In the genomic region with DNA sequence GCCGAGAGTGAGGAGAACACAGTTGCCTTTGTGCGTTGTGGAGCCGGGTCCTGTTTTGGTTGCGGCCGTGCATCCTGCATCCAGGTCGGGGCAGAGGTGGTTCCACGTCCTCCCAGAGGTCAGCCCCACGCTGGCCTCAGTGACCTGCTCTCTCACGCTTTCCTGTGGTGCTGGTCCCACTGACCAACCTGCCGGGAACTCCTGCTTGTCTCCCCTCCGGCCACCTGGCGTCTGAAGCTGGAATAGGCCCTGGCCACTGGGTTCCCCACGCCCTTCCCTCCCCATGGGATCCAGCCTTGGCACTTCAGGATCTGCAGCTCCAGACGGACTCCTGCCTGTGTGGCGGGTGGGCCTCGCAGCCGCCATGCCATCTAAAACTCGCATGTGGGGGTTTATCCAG, we compare ENCODE assay signal across 29 cellular contexts.
"Had no signal": no experiment of that assay in that cellular context is flagged by ENCODE, and none has a peak within 500 bp of the region (broad histone marks: within the 10 kb centered on the region; RNA-seq: fewer than 3 reads in every experiment).

No MANE protein-coding gene starts in this region.

- H3K4me1 Mint-ChIP-seq: activated naive CD8-positive, alpha-beta T cell treated with anti-CD3 and anti-CD28 coated beads for 36 hours; brain; stimulated activated effector memory CD8-positive, alpha-beta T cell treated with anti-CD3 and anti-CD28 coated beads, Interleukin-12 subunit alpha, Interleukin-12 subunit beta, amount 100 ng/mL, for 72 hours had no signal

- DNase-seq: activated CD4-positive, alpha-beta T cell treated with anti-CD3 and anti-CD28 coated beads for 1 hour; activated CD4-positive, alpha-beta T cell treated with anti-CD3 and anti-CD28 coated beads, Interleukin-2, amount 50 U/mL, for 4 hours; activated CD8-positive, alpha-beta memory T cell treated with anti-CD3 and anti-CD28 coated beads, Interleukin-2, amount 50 U/mL, for 4 hours; activated effector memory CD4-positive, alpha-beta T cell treated with anti-CD3 and anti-CD28 coated beads, Interleukin-2, amount 50 U/mL, for 16 hours; activated naive CD4-positive, alpha-beta T cell treated with anti-CD3 and anti-CD28 coated beads for 36 hours; activated naive CD8-positive, alpha-beta T cell treated with anti-CD3 and anti-CD28 coated beads for 36 hours; activated T-cell treated with anti-CD3 and anti-CD28 coated beads, Interleukin-2, amount 50 U/mL, for 1 hour; cerebellar nuclear complex; foreskin keratinocyte; sigmoid colon; small intestine; stimulated activated CD4-positive, alpha-beta T cell treated with anti-CD3 and anti-CD28 coated beads, Interleukin-4, amount 100 ng/mL, for 24 hours; T-helper 9 cell; trophoblast cell; uterus had no signal

- H3K27me3 Mint-ChIP-seq: activated naive CD8-positive, alpha-beta T cell treated with anti-CD3 and anti-CD28 coated beads for 36 hours; brain; dendritic cell treated with granulocyte-macrophage colony-stimulating factor and Interleukin-4, amounts not matched to agents 40 ng/mL and 50 ng/mL, for 4 days; natural killer cell treated with Interleukin-12 subunit alpha and Interleukin-12 subunit beta and Interleukin-15 and Interleukin-18, amount 100 ng/mL, for 72 hours; stimulated activated naive CD8-positive, alpha-beta T cell treated with anti-CD3 and anti-CD28 coated beads, Interleukin-15, Interleukin-2, amounts not matched to agents 100 ng/mL and 50 ng/mL, for 24 hours had no signal

- H3K9me3 Mint-ChIP-seq: activated naive CD4-positive, alpha-beta T cell treated with anti-CD3 and anti-CD28 coated beads for 36 hours; activated naive CD8-positive, alpha-beta T cell treated with anti-CD3 and anti-CD28 coated beads for 36 hours; activated T-helper 1 cell treated with anti-CD3 and anti-CD28 coated beads, Interleukin-12 subunit alpha, Interleukin-12 subunit beta, Interleukin-2, Interleukin-4 antibody, amounts not matched to agents 30 ng/mL and 10 ng/mL and 1 ng/mL, durations not matched to agents 14 hours and 24 hours and 36 hours; brain; dendritic cell treated with granulocyte-macrophage colony-stimulating factor and Interleukin-4, amounts not matched to agents 40 ng/mL and 50 ng/mL, for 4 days; natural killer cell treated with Interleukin-12 subunit alpha and Interleukin-12 subunit beta and Interleukin-15 and Interleukin-18, amount 100 ng/mL, for 72 hours; stimulated activated effector memory CD8-positive, alpha-beta T cell treated with anti-CD3 and anti-CD28 coated beads, Interleukin-12 subunit alpha, Interleukin-12 subunit beta, amount 100 ng/mL, for 72 hours; stimulated activated naive CD8-positive, alpha-beta T cell treated with anti-CD3 and anti-CD28 coated beads, Interleukin-15, Interleukin-2, amounts not matched to agents 100 ng/mL and 50 ng/mL, for 24 hours; T-helper 1 cell treated with Interleukin-12 subunit alpha and Interleukin-12 subunit beta and Interleukin-4 antibody, amounts not matched to agents 30 μg/mL and 1 μg/mL, for 36 hours had no signal

- H3K4me3 ChIP-seq: adrenal gland, cardiac muscle cell, esophagus muscularis mucosa, left lung, lung, mucosa of descending colon, sigmoid colon, thoracic aorta, uterus had no signal

- H3K4me1 ChIP-seq: adrenal gland, esophagus muscularis mucosa, foreskin keratinocyte, left lung, sigmoid colon, uterus had no signal

- H3K4me3 Mint-ChIP-seq: activated naive CD4-positive, alpha-beta T cell treated with anti-CD3 and anti-CD28 coated beads for 36 hours; activated naive CD8-positive, alpha-beta T cell treated with anti-CD3 and anti-CD28 coated beads for 36 hours; activated T-helper 1 cell treated with anti-CD3 and anti-CD28 coated beads, Interleukin-12 subunit alpha, Interleukin-12 subunit beta, Interleukin-2, Interleukin-4 antibody, amounts not matched to agents 30 ng/mL and 10 ng/mL and 1 ng/mL, durations not matched to agents 14 hours and 24 hours and 36 hours; brain; dendritic cell treated with granulocyte-macrophage colony-stimulating factor and Interleukin-4, amounts not matched to agents 40 ng/mL and 50 ng/mL, for 4 days; natural killer cell treated with Interleukin-12 subunit alpha and Interleukin-12 subunit beta and Interleukin-15 and Interleukin-18, amount 100 ng/mL, for 72 hours; stimulated activated effector memory CD8-positive, alpha-beta T cell treated with anti-CD3 and anti-CD28 coated beads, Interleukin-12 subunit alpha, Interleukin-12 subunit beta, amount 100 ng/mL, for 72 hours; stimulated activated naive CD8-positive, alpha-beta T cell treated with anti-CD3 and anti-CD28 coated beads, Interleukin-15, Interleukin-2, amounts not matched to agents 100 ng/mL and 50 ng/mL, for 24 hours; T-helper 1 cell treated with Interleukin-12 subunit alpha and Interleukin-12 subunit beta and Interleukin-4 antibody, amounts not matched to agents 30 μg/mL and 1 μg/mL, for 36 hours had no signal

- H3K36me3 ChIP-seq: uterus had no signal

- H3K27ac Mint-ChIP-seq: activated naive CD4-positive, alpha-beta T cell treated with anti-CD3 and anti-CD28 coated beads for 36 hours; activated naive CD8-positive, alpha-beta T cell treated with anti-CD3 and anti-CD28 coated beads for 36 hours; activated T-helper 1 cell treated with anti-CD3 and anti-CD28 coated beads, Interleukin-12 subunit alpha, Interleukin-12 subunit beta, Interleukin-2, Interleukin-4 antibody, amounts not matched to agents 30 ng/mL and 10 ng/mL and 1 ng/mL, durations not matched to agents 14 hours and 24 hours and 36 hours; brain; dendritic cell treated with granulocyte-macrophage colony-stimulating factor and Interleukin-4, amounts not matched to agents 40 ng/mL and 50 ng/mL, for 4 days; natural killer cell treated with Interleukin-12 subunit alpha and Interleukin-12 subunit beta and Interleukin-15 and Interleukin-18, amount 100 ng/mL, for 72 hours; stimulated activated effector memory CD8-positive, alpha-beta T cell treated with anti-CD3 and anti-CD28 coated beads, Interleukin-12 subunit alpha, Interleukin-12 subunit beta, amount 100 ng/mL, for 72 hours; stimulated activated naive CD8-positive, alpha-beta T cell treated with anti-CD3 and anti-CD28 coated beads, Interleukin-15, Interleukin-2, amounts not matched to agents 100 ng/mL and 50 ng/mL, for 24 hours; T-helper 1 cell treated with Interleukin-12 subunit alpha and Interleukin-12 subunit beta and Interleukin-4 antibody, amounts not matched to agents 30 μg/mL and 1 μg/mL, for 36 hours had no signal

- H3K36me3 Mint-ChIP-seq: natural killer cell treated with Interleukin-12 subunit alpha and Interleukin-12 subunit beta and Interleukin-15 and Interleukin-18, amount 100 ng/mL, for 72 hours had no signal

- H3K27ac ChIP-seq: adrenal gland, cardiac muscle cell, esophagus muscularis mucosa, foreskin keratinocyte, left lung, sigmoid colon, thoracic aorta, uterus had no signal

- ATAC-seq: foreskin keratinocyte; left lung; mucosa of descending colon; natural killer cell treated with Interleukin-12 subunit alpha and Interleukin-12 subunit beta and Interleukin-15 and Interleukin-18, amount 100 ng/mL, for 72 hours; stimulated activated effector memory CD8-positive, alpha-beta T cell treated with anti-CD3 and anti-CD28 coated beads, Interleukin-12 subunit alpha, Interleukin-12 subunit beta, amount 100 ng/mL, for 72 hours had no signal

- H3K27me3 ChIP-seq: adrenal gland, cardiac muscle cell, esophagus muscularis mucosa, foreskin keratinocyte, left lung, sigmoid colon, uterus had no signal

- H3K9me3 ChIP-seq: adrenal gland, esophagus muscularis mucosa, left lung, mucosa of descending colon, sigmoid colon, thoracic aorta, uterus had no signal
